ENCODE assay signal across 8 cellular contexts in genomic region chr2:26849056-26850001, GRCh38. TPM values are rescaled to one million over a fixed set of nuclear protein-coding genes. Genes with fewer than 3 reads are reported as not detected.
DNase-seq lines count a peak whose midpoint lies in the region; ATAC-seq and TF ChIP-seq lines count a peak whose summit lies in the region.

No MANE protein-coding gene starts in this region.

- no peak overlapping the region for H4K8ac ChIP-seq in H9 (replicated peaks; ENCODE audit: insufficient read length, low read depth, low read length)

- H3K56ac ChIP-seq in H9 (ENCODE audit: insufficient read length, low read depth, low read length): no peak overlapping the region

- peaks cover 92% of the 10 kb centered on the region for H3K27me3 Mint-ChIP-seq in H9 (ENCODE audit: low read depth)

- H2BK20ac ChIP-seq in H9 (ENCODE audit: low read depth, low read length, poor library complexity, severe bottlenecking): no peak overlapping the region

- H3K4me1 Mint-ChIP-seq in H9: peaks cover 7 to 24% of the 10 kb centered on the region in 2 experiments; a peak in 3 of 4 replicates

- no peak overlapping the region for H3K23ac ChIP-seq in H9 (ENCODE audit: insufficient read length, low read depth, low read length)

- H3K4me1 ChIP-seq in H9 (ENCODE audit: insufficient read depth, low read length) (no peaks in the 10 kb centered on the region), parathyroid adenoma (peaks cover 7% of the 10 kb centered on the region)

- H4K20me1 ChIP-seq in H9 (ENCODE audit: control insufficient read depth, insufficient read depth, insufficient read length): no peaks in the 10 kb centered on the region

- no peaks in the 10 kb centered on the region for H3K79me1 ChIP-seq in H9 (ENCODE audit: insufficient read depth, low read depth, low read length, poor library complexity, severe bottlenecking)

- TF ChIP-seq CTCF in H9 (conservative IDR thresholded peaks at IDR 0.05): no peak
- no peak for TF ChIP-seq CTCF in parathyroid adenoma (IDR thresholded peaks at IDR 0.05)

- no peak overlapping the region for H2BK15ac ChIP-seq in H9 (ENCODE audit: low read depth, low read length)

- H4K5ac ChIP-seq in H9 (ENCODE audit: insufficient read length, low read depth, low read length): no peak overlapping the region

- H3K27ac Mint-ChIP-seq in H9: no peak overlapping the region

- no peak overlapping the region for H2AK5ac ChIP-seq in H9 (ENCODE audit: insufficient read length, low read length)

- no peak overlapping the region for H3K4me3 ChIP-seq in parathyroid adenoma (ENCODE audit: low read depth, low read length)

- H3K4me2 ChIP-seq in H9 (ENCODE audit: insufficient read depth, insufficient read length, low read length) (peak overlapping the region; percentile 68), parathyroid adenoma (ENCODE audit: low read length) (peak overlapping the region; percentile 51)

- H3K79me2 ChIP-seq in H9 (ENCODE audit: insufficient read depth, low read length): no peaks in the 10 kb centered on the region
- H3K79me2 ChIP-seq in parathyroid adenoma: no peaks in the 10 kb centered on the region

- H2BK12ac ChIP-seq in H9 (ENCODE audit: insufficient read length, low read depth, low read length): no peak overlapping the region

- DNase-seq in H9: no peak
- DNase-seq in NCI-H345 (lab: John Stamatoyannopoulos, UW): peak; percentile 67
- peak in 20 of 61 donors; percentile 17 to 73 (median 46) for DNase-seq in caudate nucleus (lab: John Stamatoyannopoulos, UW)
- DNase-seq in dermis blood vessel endothelial cell: no peak
- DNase-seq in mesenteric fat pad (ENCODE audit: low spot score): no peak
- DNase-seq in GM19240 (ENCODE audit: insufficient read length, low spot score): no peak

- no CpG with 5 or more reads among the region's 76 CpGs for WGBS in H9 (ENCODE audit: extremely low coverage, insufficient read length, low lambda C conversion rate)

- no peaks in the 10 kb centered on the region for H3K9me3 Mint-ChIP-seq in H9

- no peak overlapping the region for H3K18ac ChIP-seq in H9 (ENCODE audit: insufficient read length, low read depth, low read length)

- H3K14ac ChIP-seq in H9 (ENCODE audit: insufficient read depth, low read length): no peak overlapping the region; the same call in 1 of the 2 replicates

- H4K91ac ChIP-seq in H9 (ENCODE audit: insufficient read length, low read depth, low read length): no peak overlapping the region

- no peak overlapping the region for H3K27ac ChIP-seq in H9 (ENCODE audit: insufficient read length, low read depth, low read length)
- H3K27ac ChIP-seq in caudate nucleus (ENCODE audit: low read depth, low read length): peak overlapping the region; percentile 78
- no peak overlapping the region for H3K27ac ChIP-seq in parathyroid adenoma

- H2BK120ac ChIP-seq in H9 (ENCODE audit: low read depth, low read length, poor library complexity, severe bottlenecking): no peak overlapping the region

- H2AFZ ChIP-seq in H9 (ENCODE audit: low read length) (no peak overlapping the region), parathyroid adenoma (peak overlapping the region; percentile 65)

- no peak overlapping the region for H2BK5ac ChIP-seq in H9 (ENCODE audit: insufficient read length, low read length)

- H3K4me3 Mint-ChIP-seq in H9: peak overlapping the region; percentile 51 to 88

- H3K9me3 ChIP-seq in H9 (ENCODE audit: control insufficient read depth, low read depth, low read length) (no peaks in the 10 kb centered on the region), parathyroid adenoma (ENCODE audit: control insufficient read depth, low read length) (no peaks in the 10 kb centered on the region)

- H3K9ac ChIP-seq in H9 (ENCODE audit: extremely low read depth, insufficient read length, low read length) (no peak overlapping the region), parathyroid adenoma (no peak overlapping the region)

- H3K23me2 ChIP-seq in H9 (ENCODE audit: insufficient read length, low read depth, low read length, poor library complexity, severe bottlenecking): peaks cover 23% of the 10 kb centered on the region

- no peaks in the 10 kb centered on the region; a peak in 1 of 7 replicates for H3K36me3 Mint-ChIP-seq in H9 (ENCODE audit: insufficient read depth in 1 of 3, low read depth in 3 of 3)

- H3K27me3 ChIP-seq in H9 (ENCODE audit: insufficient read depth, low read length) (peaks cover 33% of the 10 kb centered on the region), parathyroid adenoma (ENCODE audit: control insufficient read depth, insufficient read depth, low read length) (peaks cover 23% of the 10 kb centered on the region)

- no peak for ATAC-seq in HG02870 (IDR thresholded peaks at IDR 0.05; ENCODE audit: unreplicated experiment)

- no peak overlapping the region for H3T11ph ChIP-seq in H9 (ENCODE audit: low read length)

- H3K4ac ChIP-seq in H9 (ENCODE audit: low read depth, low read length): no peak overlapping the region

- H3K36me3 ChIP-seq in parathyroid adenoma (ENCODE audit: control insufficient read depth, insufficient read depth, low read length): no peaks in the 10 kb centered on the region

RNA-seq across cellular contexts. Expression of gene DPYSL5, which starts 1.4 kb away (rescaled TPM):
- total RNA-seq in H9 (2021) (6.4 and 6.9 TPM in 2 replicates), dermis blood vessel endothelial cell (not detected in 2 replicates), mesenteric fat pad (not detected)
